Comparison of ENCODE assay signal across 32 cellular contexts in genomic region chr7:121931149-121931922, GRCh38. TPM values are rescaled to one million over a fixed set of nuclear protein-coding genes. Genes with fewer than 3 reads are reported as not detected.
DNase-seq lines count a peak whose midpoint lies in the region; ATAC-seq, FAIRE-seq and TF ChIP-seq lines count a peak whose summit lies in the region.
"Had no signal": no experiment of that assay in that cellular context is flagged by ENCODE, and none has a peak within 500 bp of the region (broad histone marks: within the 10 kb centered on the region; RNA-seq: fewer than 3 reads in every experiment).

No MANE protein-coding gene starts in this region.

- no peak overlapping the region for H3K4me2 ChIP-seq in GM23248 (ENCODE audit: unreplicated experiment)
- H3K4me2 ChIP-seq in MM.1S (ENCODE audit: low read depth, low read length): 0 out of 2 replicates have a peak overlapping the region, but pooled peaks have one; percentile 1
- H3K4me2 ChIP-seq in K562 (ENCODE audit: insufficient read depth, low read length): no peak overlapping the region
- H3K4me2 ChIP-seq in keratinocyte (ENCODE audit: control insufficient read depth, extremely low read depth, insufficient read depth, low read depth, low read length): peak overlapping the region; percentile 3
- H3K4me2 ChIP-seq: BLaER1 had no signal

- TF ChIP-seq CTCF in MM.1S (IDR thresholded peaks at IDR 0.05; ENCODE audit: low read length) (no peak), K562 (IDR thresholded peaks at IDR 0.05 in 2 of 3, conservative IDR thresholded peaks at IDR 0.05 in 1 of 3; ENCODE audit: insufficient read depth in 2 of 3, low read depth in 1 of 3, low read length in 3 of 3) (no peak), keratinocyte (optimal IDR thresholded peaks at IDR 0.05 in 1 of 3, IDR thresholded peaks at IDR 0.05 in 1 of 3, conservative IDR thresholded peaks at IDR 0.05 in 1 of 3; ENCODE audit: extremely low read depth in 1 of 3, insufficient read depth in 2 of 3, low read length in 3 of 3) (no peak), BE2C (IDR thresholded peaks at IDR 0.05; ENCODE audit: low read depth, low read length) (no peak), left lung (IDR thresholded peaks at IDR 0.05) (no peak)

- intact Hi-C loops in K562 (cut with micrococcal nuclease) (no loop called here), left lung (cut with DNase I) (no loop called here)

- no peaks in the 10 kb centered on the region for H3K36me3 ChIP-seq in GM23248 (ENCODE audit: low read depth)
- H3K36me3 ChIP-seq in MM.1S (replicated peaks; ENCODE audit: insufficient read depth, low read length): no peaks in the 10 kb centered on the region
- no peaks in the 10 kb centered on the region for H3K36me3 ChIP-seq in K562 (ENCODE audit: control insufficient read depth, insufficient read depth, low read length)
- no peaks in the 10 kb centered on the region for H3K36me3 ChIP-seq in keratinocyte (ENCODE audit: control insufficient read depth in 2 of 2, extremely low read depth in 1 of 2, insufficient read depth in 2 of 2, low read length in 2 of 2)
- H3K36me3 ChIP-seq in BE2C: no peaks in the 10 kb centered on the region
- no peaks in the 10 kb centered on the region for H3K36me3 ChIP-seq in left lung
- H3K36me3 ChIP-seq: BLaER1, breast epithelium, SJCRH30 had no signal

- no TSS peak for BruUV-seq in K562 (replicated peaks; lab: Mats Ljungman, UMichigan)

- H3K27ac ChIP-seq in GM23248 (no peak overlapping the region), MM.1S (ENCODE audit: low read length) (no peak overlapping the region), K562 (ENCODE audit: extremely low read depth, low read depth, low read length) (no peak overlapping the region), keratinocyte (ENCODE audit: control insufficient read depth, insufficient read depth, low read length) (no peak overlapping the region), left lung (no peak overlapping the region)
- H3K27ac ChIP-seq: BLaER1, breast epithelium, SJCRH30 had no signal

- H3K4me1 ChIP-seq in GM23248 (ENCODE audit: insufficient read depth) (no peaks in the 10 kb centered on the region), MM.1S (ENCODE audit: low read length) (peaks cover 7% of the 10 kb centered on the region; the same call in 1 of the 2 replicates), K562 (replicated peaks in 1 of 2; ENCODE audit: control insufficient read depth in 2 of 2, insufficient read depth in 2 of 2, low read length in 2 of 2) (no peaks in the 10 kb centered on the region), keratinocyte (ENCODE audit: control insufficient read depth, extremely low read depth, insufficient read depth, low read length) (peaks cover 11% of the 10 kb centered on the region), BE2C (no peaks in the 10 kb centered on the region), left lung (no peaks in the 10 kb centered on the region)
- H3K4me1 ChIP-seq: breast epithelium, SJCRH30 had no signal

- POLR2A ChIA-PET in K562 (lab: Yijun Ruan, JAX): no interaction called here

- H3K4me3 ChIP-seq in GM23248 (no peak overlapping the region), MM.1S (ENCODE audit: low read length) (no peak overlapping the region), K562 (no peak overlapping the region), keratinocyte (ENCODE audit: control insufficient read depth in 2 of 3, extremely low read depth in 1 of 3, insufficient read depth in 2 of 3, low read depth in 1 of 3, low read length in 3 of 3) (no peak overlapping the region), BE2C (ENCODE audit: low read depth, low read length) (no peak overlapping the region), left lung (no peak overlapping the region)
- H3K4me3 ChIP-seq: BLaER1, breast epithelium, GM12878, lung, mucosa of descending colon, SJCRH30, skin epidermis had no signal

- CTCF ChIA-PET in K562 (lab: Yijun Ruan, JAX; ENCODE audit: low intra/inter-chr PET ratio): interaction anchor here (0.5 kb wide), 1 partner anchor 11 kb away, joined by 3 read pairs; no protein-coding TSS in a partner anchor

- dilution Hi-C loops in keratinocyte (cut with MboI; ENCODE audit: extremely low pct_ligation_motif_present, low sequenced_read_pairs): no loop called here

- H2AFZ ChIP-seq in GM23248 (0 out of 2 replicates have a peak overlapping the region, but pooled peaks have one; percentile 9), MM.1S (ENCODE audit: low read length) (no peak overlapping the region), K562 (ENCODE audit: low read depth, low read length) (no peak overlapping the region), keratinocyte (ENCODE audit: control insufficient read depth, low read length) (peak overlapping the region; percentile 58)

- H3K9me1 ChIP-seq in K562 (ENCODE audit: control insufficient read depth, insufficient read depth, low read length): no peaks in the 10 kb centered on the region
- no peaks in the 10 kb centered on the region for H3K9me1 ChIP-seq in keratinocyte (ENCODE audit: control insufficient read depth, extremely low read depth, insufficient read depth, low read length)

- no peaks in the 10 kb centered on the region for H3F3A ChIP-seq in GM23248 (ENCODE audit: insufficient read depth)
- H3F3A ChIP-seq in MM.1S (ENCODE audit: insufficient read depth, low read length): no peaks in the 10 kb centered on the region

- no peaks in the 10 kb centered on the region for H4K20me1 ChIP-seq in GM23248 (ENCODE audit: insufficient read depth)
- H4K20me1 ChIP-seq in MM.1S (ENCODE audit: insufficient read depth, low read length): no peaks in the 10 kb centered on the region
- H4K20me1 ChIP-seq in K562 (replicated peaks; ENCODE audit: control insufficient read depth, insufficient read depth, low read length): no peaks in the 10 kb centered on the region
- no peaks in the 10 kb centered on the region for H4K20me1 ChIP-seq in keratinocyte (ENCODE audit: control insufficient read depth, extremely low read depth, insufficient read depth, low read length)
- H4K20me1 ChIP-seq: BLaER1 had no signal

- 57 to 59% methylated on average over 2 of the region's 2 CpGs for WGBS in GM23248 (ENCODE audit: low coverage in 1 of 2, low lambda C conversion rate in 2 of 2, missing lambda C conversion rate in 2 of 2), 2 experiments
- WGBS in K562 (ENCODE audit: insufficient coverage, low coverage, missing lambda C conversion rate): 0% methylated on average over 2 of the region's 2 CpGs

- TF ChIP-seq EP300 in K562 (IDR thresholded peaks at IDR 0.05; ENCODE audit: low read length): no peak

- H3K9me3 ChIP-seq in GM23248 (ENCODE audit: low read depth) (no peaks in the 10 kb centered on the region), MM.1S (replicated peaks; ENCODE audit: insufficient read depth, low read length) (no peaks in the 10 kb centered on the region), K562 (replicated peaks; ENCODE audit: control insufficient read depth, insufficient read depth, low read depth, low read length) (no peaks in the 10 kb centered on the region), keratinocyte (ENCODE audit: control insufficient read depth, low read depth, low read length) (no peaks in the 10 kb centered on the region), BE2C (no peaks in the 10 kb centered on the region), left lung (no peaks in the 10 kb centered on the region)
- H3K9me3 ChIP-seq: BLaER1, breast epithelium, mucosa of descending colon, SJCRH30 had no signal

- H3K9me2 ChIP-seq in GM23248 (ENCODE audit: insufficient read depth) (peaks cover 3% of the 10 kb centered on the region; the same call in 1 of the 2 replicates), MM.1S (replicated peaks; ENCODE audit: insufficient read depth, low read length) (no peaks in the 10 kb centered on the region)

- FAIRE-seq in K562 (lab: Jason Lieb, UNC): no peak
- FAIRE-seq in keratinocyte (lab: Jason Lieb, UNC): peak; percentile 71
- FAIRE-seq: endothelial cell of umbilical vein, GM12878 had no signal

- no peak for ATAC-seq in K562
- ATAC-seq in left lung: no peak
- ATAC-seq: activated naive CD4-positive, alpha-beta T cell treated with anti-CD3 and anti-CD28 coated beads, Interleukin-2, amount 50 U/mL, for 72 hours; GM12878; mucosa of descending colon; natural killer cell had no signal

- H3K9ac ChIP-seq in GM23248 (no peak overlapping the region), MM.1S (ENCODE audit: low read length) (no peak overlapping the region), K562 (ENCODE audit: insufficient read depth in 1 of 2, low read depth in 2 of 2, low read length in 2 of 2) (no peak overlapping the region), keratinocyte (ENCODE audit: control insufficient read depth, extremely low read depth, insufficient read depth, low read length) (no peak overlapping the region)
- H3K9ac ChIP-seq: BLaER1 had no signal

- DNase-seq in GM23248 (no peak), MM.1S (peak; percentile 19), K562 (ENCODE audit: extremely low read depth in 1 of 4, low spot score in 3 of 4) (no peak), keratinocyte (ENCODE audit: low read depth, low spot score) (peak; percentile 26), BE2C (no peak), midbrain (lab: John Stamatoyannopoulos, UW) (no peak), hypothalamus (lab: John Stamatoyannopoulos, UW) (no peak), left lung (no peak)
- DNase-seq: activated CD4-positive, alpha-beta T cell treated with anti-CD3 and anti-CD28 coated beads, Interleukin-2, amount 10 ng/mL, durations not matched to agents 24 days and 14 days; activated effector memory CD4-positive, alpha-beta T cell treated with Interleukin-2 at 50 U/mL for 16 hours; islet precursor cell; mucosa of descending colon; natural killer cell; NCI-H2081 treated with DMSO at 0.1 percent for 48 hours; NCI-H2227 treated with DMSO at 0.1 percent for 48 hours; NCI-H748 treated with DMSO at 0.1 percent for 48 hours; SJCRH30; stimulated activated naive B cell treated with anti-CD40 and anti-IgM and Interleukin-4, amounts not matched to agents 10 μg/mL and 1 μg/mL and 100 μg/mL, for 72 hours; substantia nigra; trophoblast cell had no signal

- no peak for TF ChIP-seq POLR2A in K562 (conservative IDR thresholded peaks at IDR 0.05)

- no peaks in the 10 kb centered on the region for H3K27me3 ChIP-seq in GM23248 (replicated peaks; ENCODE audit: insufficient read depth)
- no peaks in the 10 kb centered on the region for H3K27me3 ChIP-seq in MM.1S (replicated peaks; ENCODE audit: insufficient read depth, low read length)
- H3K27me3 ChIP-seq in K562 (ENCODE audit: control insufficient read depth in 2 of 2, insufficient read depth in 2 of 2, low read length in 2 of 2): no peaks in the 10 kb centered on the region
- H3K27me3 ChIP-seq in keratinocyte (ENCODE audit: control insufficient read depth, extremely low read depth, insufficient read depth, low read length): no peaks in the 10 kb centered on the region
- H3K27me3 ChIP-seq in BE2C: no peaks in the 10 kb centered on the region
- H3K27me3 ChIP-seq in left lung: no peaks in the 10 kb centered on the region
- H3K27me3 ChIP-seq: BLaER1, breast epithelium, SJCRH30 had no signal

- in situ Hi-C loops in GM23248 (cut with MboI): no loop called here
- in situ Hi-C loops in K562 (cut with MboI): no loop called here

- TF ChIP-seq RAD21 in K562 (CRISPR knock-in tag; conservative IDR thresholded peaks at IDR 0.05 in 1 of 2, IDR thresholded peaks at IDR 0.05 in 1 of 2): no peak

- no peaks in the 10 kb centered on the region for H3K79me2 ChIP-seq in GM23248 (ENCODE audit: insufficient read depth)
- no peaks in the 10 kb centered on the region for H3K79me2 ChIP-seq in MM.1S (ENCODE audit: low read length)
- no peaks in the 10 kb centered on the region for H3K79me2 ChIP-seq in K562 (ENCODE audit: control insufficient read depth, insufficient read depth, low read length)
- no peaks in the 10 kb centered on the region for H3K79me2 ChIP-seq in keratinocyte (ENCODE audit: control insufficient read depth, insufficient read depth, low read length)

RNA-seq across cellular contexts. Expression of gene PTPRZ1, which starts 58.4 kb away (rescaled TPM):
- under 0.01 TPM in 1 of 2 replicates, not detected in the other for total RNA-seq in GM23248 (2014; rRNA removed; shearing (Covaris generic))
- polyA plus RNA-seq in GM23248 (2016; fragmentation: Nextera tagmentation; extraction: Ambion mirVana) (not detected in 2 replicates), K562 (2011; rRNA removed) (0.04 TPM in 1 of 2 replicates, not detected in the other), K562 (2014; fragmentation: Illumina TruSeq; extraction: Trizol) (0.08 TPM in 1 of 2 replicates, not detected in the other), K562 (2014; fragmentation: Nextera tagmentation; extraction: Ambion mirVana) (not detected), K562 (2014; rRNA removed) (not detected in 2 replicates), keratinocyte (41.6 to 58.3 TPM (median 56.2 TPM) in 3 replicates)
- total RNA-seq in K562 (2011; cell fraction: chromatin; rRNA removed; ENCODE audit: low replicate concordance): 0.63 TPM in 1 of 2 replicates, not detected in the other
- not detected in 2 replicates for total RNA-seq in K562 (2011; cell fraction: nucleolus; rRNA removed)
- 0.15 TPM in 1 of 2 replicates, not detected in the other for total RNA-seq in K562 (2011; cell fraction: nucleoplasm; rRNA removed)
- total RNA-seq in K562 (2014; rRNA removed) (not detected in 2 replicates), K562 (2014; rRNA removed; fragmentation: Illumina TruSeq; extraction: Trizol) (not detected in 2 replicates), K562 (2015; rRNA removed; fragmentation: Illumina TruSeq; extraction: Trizol) (not detected in 2 replicates), K562 (2021) (0.04 and 0.11 TPM in 2 replicates), left lung (under 1 TPM; 0.55 to 0.84 TPM)
- not detected in 2 replicates for polyA plus RNA-seq in K562 (2011; cell fraction: cytosol; rRNA removed)
- polyA plus RNA-seq in K562 (2011; cell fraction: nucleus; rRNA removed): 0.10 TPM in 1 of 2 replicates, not detected in the other
- not detected in 2 replicates for polyA plus RNA-seq in K562 (2012)
- polyA minus RNA-seq in K562 (2011; rRNA and poly(A)+ RNA removed): 0.21 TPM in 1 of 2 replicates, not detected in the other
- polyA minus RNA-seq in K562 (2011; cell fraction: cytosol; rRNA and poly(A)+ RNA removed): not detected in 2 replicates
- not detected in 2 replicates for polyA minus RNA-seq in K562 (2011; cell fraction: nucleus; rRNA and poly(A)+ RNA removed)
- 12.2 TPM for polyA plus RNA-seq in keratinocyte (2011; ENCODE audit: low read depth)
- polyA plus RNA-seq in keratinocyte (2011; cell fraction: cytosol; rRNA removed): 7.7 and 14.3 TPM in 2 replicates
- polyA plus RNA-seq in keratinocyte (2011; cell fraction: nucleus; rRNA removed): 91.1 and 98.9 TPM in 2 replicates
- 15.3 and 21.1 TPM in 2 replicates for polyA plus RNA-seq in keratinocyte (2012; ENCODE audit: low replicate concordance)
- 14.4 to 64.8 TPM (median 44.3 TPM) in 3 replicates for polyA minus RNA-seq in keratinocyte
- polyA minus RNA-seq in keratinocyte (2011; cell fraction: cytosol; rRNA and poly(A)+ RNA removed): 11.9 TPM
- 77.6 and 162 TPM in 2 replicates for polyA minus RNA-seq in keratinocyte (2011; cell fraction: nucleus; rRNA and poly(A)+ RNA removed)
- not detected for polyA plus RNA-seq in BE2C (2012; ENCODE audit: insufficient read depth, insufficient read length, low read depth)
- total RNA-seq: activated CD4-positive, alpha-beta T cell treated with anti-CD3 and anti-CD28 coated beads, Interleukin-2, amount 10 ng/mL, durations not matched to agents 24 days and 14 days; activated CD8-positive, alpha-beta memory T cell treated with anti-CD3 and anti-CD28 coated beads for 36 hours; activated naive CD4-positive, alpha-beta T cell treated with anti-CD3 and anti-CD28 coated beads, Interleukin-2, amount 50 U/mL, for 72 hours; endothelial cell of umbilical vein; glomerular endothelial cell; M059J; natural killer cell; osteoblast; SJCRH30 had no signal
- polyA plus RNA-seq: AG04450 had no signal

Comparison
In these comparisons a context has a peak if more than half of its experiments do, and no peak if none do; other contexts are left out.
1. DNase-seq: peak in MM.1S (single experiment) and keratinocyte (single experiment); none in GM23248 (single experiment), K562 (0 of 4), BE2C (single experiment), midbrain (single experiment), hypothalamus (0 of 51) and left lung (0 of 2).
2. H2AFZ ChIP-seq: peak in GM23248 (single experiment) and keratinocyte (single experiment); none in MM.1S (single experiment) and K562 (single experiment).
3. H3K4me2 ChIP-seq: peak in MM.1S (single experiment) and keratinocyte (single experiment); none in GM23248 (single experiment) and K562 (single experiment).